In genomic region chr22:27186643-27187042, GRCh38 we compare ENCODE assay signal across 32 cellular contexts.
"Had no signal": no experiment of that assay in that cellular context is flagged by ENCODE, and none has a peak within 500 bp of the region (broad histone marks: within the 10 kb centered on the region; RNA-seq: fewer than 3 reads in every experiment).

No MANE protein-coding gene starts in this region.

- H3K27ac Mint-ChIP-seq: activated B cell treated with CpG ODN at 0.5 μM for 24 hours; activated CD8-positive, alpha-beta T cell treated with anti-CD3 and anti-CD28 coated beads for 36 hours; activated naive CD4-positive, alpha-beta T cell treated with anti-CD3 and anti-CD28 coated beads, Interleukin-2, amount 10 ng/mL, durations not matched to agents 7 days and 5 days; activated naive CD4-positive, alpha-beta T cell treated with anti-CD3 and anti-CD28 coated beads, Interleukin-2, amount 50 U/mL, for 72 hours; activated naive CD8-positive, alpha-beta T cell treated with anti-CD3 and anti-CD28 coated beads, Interleukin-2, amount 10 ng/mL, durations not matched to agents 7 days and 5 days; dendritic cell treated with granulocyte-macrophage colony-stimulating factor and Interleukin-4, amounts not matched to agents 40 ng/mL and 50 ng/mL, for 4 days; endodermal cell; T-helper 17 cell; T-helper 2 cell treated with Interferon-gamma antibody and Interleukin-4, amounts not matched to agents 5 μg/mL and 100 μg/mL, for 36 hours had no signal

- H3K27ac ChIP-seq: ascending aorta, brain microvascular endothelial cell, coronary artery, dorsolateral prefrontal cortex, WERI-Rb-1 had no signal

- H3K27me3 Mint-ChIP-seq: activated CD8-positive, alpha-beta T cell treated with anti-CD3 and anti-CD28 coated beads for 36 hours; activated naive CD4-positive, alpha-beta T cell treated with anti-CD3 and anti-CD28 coated beads, Interleukin-2, amount 10 ng/mL, durations not matched to agents 7 days and 5 days; activated naive CD8-positive, alpha-beta T cell treated with anti-CD3 and anti-CD28 coated beads, Interleukin-2, amount 10 ng/mL, durations not matched to agents 7 days and 5 days had no signal

- H3K4me1 Mint-ChIP-seq: activated B cell treated with CpG ODN at 0.5 μM for 24 hours; activated naive CD4-positive, alpha-beta T cell treated with anti-CD3 and anti-CD28 coated beads, Interleukin-2, amount 10 ng/mL, durations not matched to agents 7 days and 5 days; activated naive CD8-positive, alpha-beta T cell treated with anti-CD3 and anti-CD28 coated beads, Interleukin-2, amount 10 ng/mL, durations not matched to agents 7 days and 5 days; central memory CD8-positive, alpha-beta T cell; endodermal cell; T-helper 17 cell had no signal

- H3K4me3 ChIP-seq: ascending aorta, coronary artery, dorsolateral prefrontal cortex had no signal

- H3K9me3 Mint-ChIP-seq: activated CD8-positive, alpha-beta T cell treated with anti-CD3 and anti-CD28 coated beads for 36 hours; activated naive CD8-positive, alpha-beta T cell treated with anti-CD3 and anti-CD28 coated beads, Interleukin-2, amount 10 ng/mL, durations not matched to agents 7 days and 5 days; central memory CD8-positive, alpha-beta T cell; T-helper 2 cell treated with Interferon-gamma antibody and Interleukin-4, amounts not matched to agents 5 μg/mL and 100 μg/mL, for 36 hours had no signal

- H3K9me3 ChIP-seq: ascending aorta had no signal

- H3K4me3 Mint-ChIP-seq: activated B cell treated with CpG ODN at 0.5 μM for 24 hours; activated CD8-positive, alpha-beta T cell treated with anti-CD3 and anti-CD28 coated beads for 36 hours; activated naive CD4-positive, alpha-beta T cell treated with anti-CD3 and anti-CD28 coated beads, Interleukin-2, amount 10 ng/mL, durations not matched to agents 7 days and 5 days; activated naive CD8-positive, alpha-beta T cell treated with anti-CD3 and anti-CD28 coated beads, Interleukin-2, amount 10 ng/mL, durations not matched to agents 7 days and 5 days; central memory CD8-positive, alpha-beta T cell; dendritic cell treated with granulocyte-macrophage colony-stimulating factor and Interleukin-4, amounts not matched to agents 40 ng/mL and 50 ng/mL, for 4 days; endodermal cell; T-helper 17 cell; T-helper 2 cell treated with Interferon-gamma antibody and Interleukin-4, amounts not matched to agents 5 μg/mL and 100 μg/mL, for 36 hours had no signal

- ATAC-seq: activated CD4-positive, CD25-positive, alpha-beta regulatory T cell treated with anti-CD3 and anti-CD28 coated beads, Interleukin-2, amount 50 U/mL, for 24 hours; activated CD8-positive, alpha-beta T cell treated with anti-CD3 and anti-CD28 coated beads for 36 hours; activated naive CD4-positive, alpha-beta T cell treated with anti-CD3 and anti-CD28 coated beads, Interleukin-2, amount 50 U/mL, for 72 hours; esophagus mucosa; T-helper 17 cell had no signal

- H3K36me3 ChIP-seq: ascending aorta, brain microvascular endothelial cell, WERI-Rb-1 had no signal

- H3K27me3 ChIP-seq: ascending aorta, brain microvascular endothelial cell had no signal

- H3K36me3 Mint-ChIP-seq: activated naive CD4-positive, alpha-beta T cell treated with anti-CD3 and anti-CD28 coated beads, Interleukin-2, amount 10 ng/mL, durations not matched to agents 7 days and 5 days; activated naive CD8-positive, alpha-beta T cell treated with anti-CD3 and anti-CD28 coated beads, Interleukin-2, amount 10 ng/mL, durations not matched to agents 7 days and 5 days had no signal

- FAIRE-seq: bronchial epithelial cell, frontal cortex had no signal

- DNase-seq: activated B cell treated with CpG ODN at 0.5 μM for 24 hours; activated CD4-positive, alpha-beta T cell treated with anti-CD3 and anti-CD28 coated beads for 48 hours; activated CD4-positive, alpha-beta T cell treated with anti-CD3 and anti-CD28 coated beads, Interleukin-2, amount 50 U/mL, for 1 hour; activated CD4-positive, alpha-beta T cell treated with anti-CD3 and anti-CD28 coated beads, Interleukin-2, amount 50 U/mL, for 48 hours; activated CD8-positive, alpha-beta memory T cell treated with anti-CD3 and anti-CD28 coated beads for 24 hours; activated CD8-positive, alpha-beta T cell treated with anti-CD3 and anti-CD28 coated beads for 36 hours; activated gamma-delta T cell; activated naive CD4-positive, alpha-beta T cell; activated naive CD4-positive, alpha-beta T cell treated with anti-CD3 and anti-CD28 coated beads, Interleukin-2, amount 10 ng/mL, durations not matched to agents 7 days and 5 days; activated naive CD8-positive, alpha-beta T cell treated with anti-CD3 and anti-CD28 coated beads, Interleukin-2, amount 10 ng/mL, durations not matched to agents 7 days and 5 days; activated T-cell treated with anti-CD3 and anti-CD28 coated beads, Interleukin-2, amount 50 U/mL, for 1 hour; activated T-cell treated with anti-CD3 and anti-CD28 coated beads, Interleukin-2, amount 50 U/mL, for 48 hours; brain microvascular endothelial cell; dorsolateral prefrontal cortex; effector memory CD4-positive, alpha-beta T cell; foreskin fibroblast; head of caudate nucleus; T-helper 1 cell; T-helper 17 cell; T1000; WERI-Rb-1 had no signal

- H3K4me1 ChIP-seq: ascending aorta had no signal
